Comparison of ENCODE assay signal across 8 cellular contexts in the genomic region with DNA sequence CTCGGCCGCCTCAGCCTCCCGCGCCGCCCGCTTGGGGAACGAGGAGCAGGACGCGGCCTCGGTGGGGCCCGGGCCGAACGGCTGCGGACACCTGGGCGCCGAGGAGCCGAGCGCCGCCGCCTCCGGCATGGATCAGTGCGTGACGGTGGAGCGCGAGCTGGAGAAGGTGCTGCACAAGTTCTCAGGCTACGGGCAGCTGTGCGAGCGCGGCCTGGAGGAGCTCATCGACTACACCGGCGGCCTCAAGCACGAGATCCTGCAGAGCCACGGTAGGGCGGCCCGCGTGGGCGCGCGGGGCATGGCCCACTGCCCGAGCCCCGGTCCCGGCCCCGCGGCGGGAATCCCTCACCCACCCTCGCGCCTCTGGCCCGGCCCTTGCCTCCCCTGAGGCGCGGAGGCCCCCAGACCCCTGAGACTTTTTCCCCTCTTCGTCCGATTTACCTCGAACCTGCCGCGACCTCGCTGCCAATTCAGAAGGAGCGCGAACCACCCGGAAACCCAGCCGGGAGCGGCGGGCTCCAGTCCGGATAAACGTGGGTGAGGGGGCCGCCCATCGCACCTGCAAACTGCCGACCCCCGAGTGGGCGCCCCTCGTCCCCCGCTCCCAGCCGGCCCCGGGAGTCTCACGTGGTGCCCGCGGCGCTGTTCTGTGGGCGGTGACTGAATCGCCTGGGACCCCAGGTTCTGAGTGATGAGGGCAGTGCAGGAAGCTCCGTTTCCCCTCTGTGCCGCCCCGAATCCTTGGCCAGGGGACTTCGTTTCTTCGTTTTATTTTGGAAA. TPM values are rescaled to one million over a fixed set of nuclear protein-coding genes. Genes with fewer than 3 reads are reported as not detected.
DNase-seq lines count a peak whose midpoint lies in the region; ATAC-seq and TF ChIP-seq lines count a peak whose summit lies in the region.
"Not testable (repeated sequence)": the region's sequence is repeated elsewhere in the genome, so short reads cannot be mapped to it uniquely, and the experiment has no call there.

No MANE protein-coding gene starts in this region.

- H3K27ac ChIP-seq in foreskin keratinocyte = not testable (repeated sequence)

- H3K36me3 Mint-ChIP-seq in activated naive CD4-positive, alpha-beta T cell treated with anti-CD3 and anti-CD28 coated beads, Interleukin-2, amount 50 U/mL, for 72 hours; natural killer cell treated with Interleukin-12 subunit alpha and Interleukin-12 subunit beta and Interleukin-15 and Interleukin-18, amount 100 ng/mL, for 72 hours: not testable (repeated sequence)

- H3K27ac Mint-ChIP-seq in activated naive CD4-positive, alpha-beta T cell treated with anti-CD3 and anti-CD28 coated beads, Interleukin-2, amount 50 U/mL, for 72 hours = peak overlapping the region; percentile 60 to 66
- peak overlapping the region; percentile 64 to 81 for H3K27ac Mint-ChIP-seq in natural killer cell treated with Interleukin-12 subunit alpha and Interleukin-12 subunit beta and Interleukin-15 and Interleukin-18, amount 100 ng/mL, for 72 hours

- peak; percentile 43 for ATAC-seq in GM21528 (IDR thresholded peaks at IDR 0.05; ENCODE audit: low FRiP score, unreplicated experiment)
- ATAC-seq in HG03575 (IDR thresholded peaks at IDR 0.05; ENCODE audit: extremely low read depth, insufficient number of reproducible peaks, low FRiP score, unreplicated experiment) = peak; percentile 2
- ATAC-seq in activated naive CD4-positive, alpha-beta T cell treated with anti-CD3 and anti-CD28 coated beads, Interleukin-2, amount 50 U/mL, for 72 hours = peak; percentile 11 to 18
- ATAC-seq in foreskin keratinocyte = peak; percentile 34
- ATAC-seq in natural killer cell treated with Interleukin-12 subunit alpha and Interleukin-12 subunit beta and Interleukin-15 and Interleukin-18, amount 100 ng/mL, for 72 hours = peak; percentile 29 to 44

- peak; percentile 33 for DNase-seq in COLO668 (lab: John Stamatoyannopoulos, UW; ENCODE audit: unreplicated experiment)
- DNase-seq in T-helper 1 cell = peak; percentile 17 to 49 (median 48)
- peak; percentile 32 to 73 for DNase-seq in activated naive CD4-positive, alpha-beta T cell treated with anti-CD3 and anti-CD28 coated beads, Interleukin-2, amount 50 U/mL, for 72 hours (ENCODE audit: low spot score in 2 of 2)
- peak in 1 of 2 donors; percentile 27 for DNase-seq in foreskin keratinocyte
- DNase-seq in natural killer cell treated with Interleukin-12 subunit alpha and Interleukin-12 subunit beta and Interleukin-15 and Interleukin-18, amount 100 ng/mL, for 72 hours (ENCODE audit: low spot score) = peak; percentile 65
- peak; percentile 15 to 34 for DNase-seq in stimulated activated CD8-positive, alpha-beta memory T cell treated with anti-CD3 and anti-CD28 coated beads, Interleukin-4, amount 100 ng/mL, for 4 hours (ENCODE audit: low read depth in 2 of 2, low spot score in 1 of 2)

- peak overlapping the region; percentile 88 for H3K4me3 Mint-ChIP-seq in natural killer cell treated with Interleukin-12 subunit alpha and Interleukin-12 subunit beta and Interleukin-15 and Interleukin-18, amount 100 ng/mL, for 72 hours

- not testable (repeated sequence) for H3K4me1 Mint-ChIP-seq in natural killer cell treated with Interleukin-12 subunit alpha and Interleukin-12 subunit beta and Interleukin-15 and Interleukin-18, amount 100 ng/mL, for 72 hours (ENCODE audit: low read depth in 2 of 2)

- H3K27me3 ChIP-seq in foreskin keratinocyte = not testable (repeated sequence)

- not testable (repeated sequence) for H3K4me1 ChIP-seq in foreskin keratinocyte

- not testable (repeated sequence) for H3K27me3 Mint-ChIP-seq in natural killer cell treated with Interleukin-12 subunit alpha and Interleukin-12 subunit beta and Interleukin-15 and Interleukin-18, amount 100 ng/mL, for 72 hours

- not testable (repeated sequence) for H3K9me3 Mint-ChIP-seq in activated naive CD4-positive, alpha-beta T cell treated with anti-CD3 and anti-CD28 coated beads, Interleukin-2, amount 50 U/mL, for 72 hours; natural killer cell treated with Interleukin-12 subunit alpha and Interleukin-12 subunit beta and Interleukin-15 and Interleukin-18, amount 100 ng/mL, for 72 hours

- not testable (repeated sequence) for TF ChIP-seq CTCF in foreskin keratinocyte (conservative IDR thresholded peaks at IDR 0.05)

RNA-seq across cellular contexts. Expression of gene RMND5A, which starts 0.6 kb away (rescaled TPM):
- total RNA-seq in activated naive CD4-positive, alpha-beta T cell treated with anti-CD3 and anti-CD28 coated beads, Interleukin-2, amount 50 U/mL, for 72 hours = 10 to 100 TPM; 30.1 to 33.9 TPM
- total RNA-seq in foreskin keratinocyte = 22.1 and 23.6 TPM in 2 replicates
- polyA plus RNA-seq in foreskin keratinocyte = 6.5 and 8.4 TPM in 2 replicates
- 10 to 100 TPM; 32.2 to 48.3 TPM for total RNA-seq in natural killer cell treated with Interleukin-12 subunit alpha and Interleukin-12 subunit beta and Interleukin-15 and Interleukin-18, amount 100 ng/mL, for 72 hours
